8 cellular contexts compared by ENCODE assay signal in the genomic region with DNA sequence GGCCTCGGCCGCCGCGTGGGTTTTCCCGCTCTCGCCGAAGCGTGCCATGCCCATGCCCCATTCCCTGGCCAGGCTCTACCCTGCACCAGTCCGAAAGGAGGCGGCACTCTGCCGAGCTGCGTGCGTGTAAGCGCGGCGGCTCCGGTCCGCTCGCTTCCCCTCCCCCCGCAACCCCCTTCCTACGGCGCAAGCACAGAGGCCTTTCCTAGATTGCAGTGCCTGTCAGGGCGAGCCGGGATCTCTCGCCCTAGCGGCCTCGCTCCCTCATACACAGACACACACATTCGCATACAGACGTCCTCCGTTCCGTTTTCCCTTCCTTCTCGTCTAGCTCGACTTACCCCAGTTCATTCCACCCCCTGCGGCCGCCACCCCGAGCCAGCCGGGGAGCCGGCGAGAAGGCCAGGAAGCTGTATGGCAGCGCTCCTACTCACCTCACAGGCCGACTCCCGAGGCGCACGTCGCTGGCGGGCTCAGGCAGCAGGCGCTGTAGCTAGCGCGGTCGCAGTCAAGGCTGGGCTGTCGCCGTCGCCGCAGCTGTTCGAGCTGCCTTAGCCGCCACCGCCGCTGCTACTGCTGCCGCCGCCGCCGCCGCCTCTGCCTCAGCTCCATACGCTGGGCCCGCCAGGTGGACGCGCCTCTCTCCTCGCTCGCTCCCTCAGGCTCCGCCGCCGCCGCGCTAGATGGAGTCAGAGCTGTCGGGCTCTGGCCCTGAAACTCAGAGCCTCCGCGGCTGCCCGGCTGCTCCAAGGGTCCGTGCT. TPM values are rescaled to one million over a fixed set of nuclear protein-coding genes. Genes with fewer than 3 reads are reported as not detected.
DNase-seq lines count a peak whose midpoint lies in the region; ATAC-seq and TF ChIP-seq lines count a peak whose summit lies in the region.

No MANE protein-coding gene starts in this region.

- H3K4me3 Mint-ChIP-seq in activated CD8-positive, alpha-beta memory T cell treated with anti-CD3 and anti-CD28 coated beads, Interleukin-2, amount 10 ng/mL, durations not matched to agents 7 days and 5 days = peak overlapping the region; percentile 63
- peak overlapping the region; percentile 81 to 93 (median 89) for H3K4me3 Mint-ChIP-seq in nephron
- peak overlapping the region; percentile 92 for H3K4me3 Mint-ChIP-seq in type B pancreatic cell

- H3K9me3 ChIP-seq in fibroblast of lung (ENCODE audit: control insufficient read depth, insufficient read depth, low read depth, low read length) = no peaks in the 10 kb centered on the region

- H3K4me1 Mint-ChIP-seq in activated CD8-positive, alpha-beta memory T cell treated with anti-CD3 and anti-CD28 coated beads, Interleukin-2, amount 10 ng/mL, durations not matched to agents 7 days and 5 days = peaks cover 10% of the 10 kb centered on the region
- H3K4me1 Mint-ChIP-seq in nephron = no peaks in the 10 kb centered on the region
- H3K4me1 Mint-ChIP-seq in type B pancreatic cell (ENCODE audit: unreplicated experiment) = no peaks in the 10 kb centered on the region

- H3K36me3 Mint-ChIP-seq in activated CD8-positive, alpha-beta memory T cell treated with anti-CD3 and anti-CD28 coated beads, Interleukin-2, amount 10 ng/mL, durations not matched to agents 7 days and 5 days = no peaks in the 10 kb centered on the region
- H3K36me3 Mint-ChIP-seq in nephron (ENCODE audit: low read depth) (no peaks in the 10 kb centered on the region), type B pancreatic cell (no peaks in the 10 kb centered on the region)

- H2AFZ ChIP-seq in fibroblast of lung (ENCODE audit: low read length) = no peak overlapping the region

- POLR2A ChIA-PET in HEK293T (lab: Yijun Ruan, JAX) = no interaction called here

- no peak overlapping the region for H3K27ac Mint-ChIP-seq in activated CD8-positive, alpha-beta memory T cell treated with anti-CD3 and anti-CD28 coated beads, Interleukin-2, amount 10 ng/mL, durations not matched to agents 7 days and 5 days
- H3K27ac Mint-ChIP-seq in nephron (peak overlapping the region; percentile 38 to 72 (median 66)), type B pancreatic cell (no peak overlapping the region)

- H3K9ac ChIP-seq in fibroblast of lung (ENCODE audit: insufficient read depth, low read length) = no peak overlapping the region

- H3K9me3 Mint-ChIP-seq in activated CD8-positive, alpha-beta memory T cell treated with anti-CD3 and anti-CD28 coated beads, Interleukin-2, amount 10 ng/mL, durations not matched to agents 7 days and 5 days (ENCODE audit: low read depth) = no peaks in the 10 kb centered on the region
- peaks cover 10% of the 10 kb centered on the region for H3K9me3 Mint-ChIP-seq in nephron
- no peaks in the 10 kb centered on the region for H3K9me3 Mint-ChIP-seq in type B pancreatic cell

- H3K4me1 ChIP-seq in fibroblast of lung (ENCODE audit: control insufficient read depth, extremely low read depth, insufficient read depth, low read length) = no peaks in the 10 kb centered on the region

- peaks cover 35% of the 10 kb centered on the region for H3K27me3 Mint-ChIP-seq in activated CD8-positive, alpha-beta memory T cell treated with anti-CD3 and anti-CD28 coated beads, Interleukin-2, amount 10 ng/mL, durations not matched to agents 7 days and 5 days
- H3K27me3 Mint-ChIP-seq in nephron (ENCODE audit: low read depth) (peaks cover 60% of the 10 kb centered on the region), type B pancreatic cell (peaks cover 43% of the 10 kb centered on the region)

- no peaks in the 10 kb centered on the region for H3K36me3 ChIP-seq in fibroblast of lung (ENCODE audit: control insufficient read depth, insufficient read depth, low read length)

- CTCF ChIA-PET in HEK293T (lab: Yijun Ruan, JAX) = no interaction called here
- CTCF ChIA-PET in activated CD8-positive, alpha-beta memory T cell treated with anti-CD3 and anti-CD28 coated beads, Interleukin-2, amount 10 ng/mL, durations not matched to agents 7 days and 5 days (lab: Charles Lee) = no interaction called here

- H4K20me1 ChIP-seq in fibroblast of lung (ENCODE audit: control insufficient read depth, extremely low read depth, insufficient read depth, low read length) = no peaks in the 10 kb centered on the region

- peaks cover 2% of the 10 kb centered on the region for H3K27me3 ChIP-seq in fibroblast of lung (ENCODE audit: control insufficient read depth, insufficient read depth, low read length)

- peak; percentile 72 for ATAC-seq in activated CD8-positive, alpha-beta memory T cell treated with anti-CD3 and anti-CD28 coated beads, Interleukin-2, amount 10 ng/mL, durations not matched to agents 7 days and 5 days

- no peaks in the 10 kb centered on the region for H3K79me2 ChIP-seq in fibroblast of lung (ENCODE audit: control insufficient read depth, insufficient read depth, low read length)

- H3K4me2 ChIP-seq in fibroblast of lung (ENCODE audit: extremely low read depth, insufficient read depth, low read length) = peak overlapping the region; percentile 25

- H3K27ac ChIP-seq in fibroblast of lung (ENCODE audit: insufficient read depth, low read length) = no peak overlapping the region

- peak; percentile 52 for DNase-seq in HEK293T (ENCODE audit: extremely low spot score)
- DNase-seq in NCI-H1694 (lab: John Stamatoyannopoulos, UW) = peak; percentile 30
- peak; percentile 41 for DNase-seq in activated CD8-positive, alpha-beta memory T cell treated with anti-CD3 and anti-CD28 coated beads, Interleukin-2, amount 10 ng/mL, durations not matched to agents 7 days and 5 days
- DNase-seq in fibroblast of lung (ENCODE audit: low read depth in 2 of 2) = peak; percentile 0 to 7
- peak; percentile 67 for DNase-seq in type B pancreatic cell (ENCODE audit: extremely low spot score, unreplicated experiment)
- no peak for DNase-seq in SKM-1 (lab: John Stamatoyannopoulos, UW; ENCODE audit: unreplicated experiment)

- H3K4me3 ChIP-seq in GM12875 (ENCODE audit: low read depth, low read length) (peak overlapping the region; percentile 26), fibroblast of lung (replicated peaks in 1 of 4; ENCODE audit: control extremely low read depth in 1 of 4, insufficient read depth in 1 of 4, low read depth in 3 of 4, low read length in 4 of 4) (peak overlapping the region in 1 of 4 experiments; percentile 34)

- 0 out of 2 replicates have a peak, but pooled peaks have one; percentile 2 for TF ChIP-seq CTCF in GM12875 (IDR thresholded peaks at IDR 0.05; ENCODE audit: borderline replicate concordance, insufficient read depth, low read depth, low read length)
- TF ChIP-seq CTCF in fibroblast of lung (conservative IDR thresholded peaks at IDR 0.05 in 1 of 2, IDR thresholded peaks at IDR 0.05 in 1 of 2; ENCODE audit: low read depth in 1 of 2, low read length in 2 of 2) = no peak
- no peak for TF ChIP-seq CTCF in nephron (IDR thresholded peaks at IDR 0.05; ENCODE audit: unreplicated experiment in 3 of 3)
- no peak for TF ChIP-seq CTCF in type B pancreatic cell (conservative IDR thresholded peaks at IDR 0.05)

TF ChIP-seq in HEK293T, 16 proteins besides CTCF, POLR2A, EP300 and RAD21:
- TF ChIP-seq BHLHE40 (IDR thresholded peaks at IDR 0.05; ENCODE audit: borderline replicate concordance) = no peak
- peak; percentile 66 for TF ChIP-seq L3MBTL2 (conservative IDR thresholded peaks at IDR 0.05)

RNA-seq across cellular contexts. Expression of a gene that starts 0.6 kb away (rescaled TPM):
- under 1 TPM; 0.05 to 0.06 TPM for total RNA-seq in activated CD8-positive, alpha-beta memory T cell treated with anti-CD3 and anti-CD28 coated beads, Interleukin-2, amount 10 ng/mL, durations not matched to agents 7 days and 5 days
- total RNA-seq in fibroblast of lung (under 0.01 TPM in 1 of 2 replicates, not detected in the other), type B pancreatic cell (ENCODE audit: low replicate concordance) (1.1 and 1.9 TPM in 2 replicates)
- under 0.01 TPM in 1 of 2 replicates, not detected in the other for polyA plus RNA-seq in fibroblast of lung
- not detected in 2 replicates for polyA plus RNA-seq in fibroblast of lung (2012)
- not detected in 2 replicates for polyA minus RNA-seq in fibroblast of lung (ENCODE audit: low replicate concordance)

Comparison
In these comparisons a context has a peak if more than half of its experiments do, and no peak if none do; other contexts are left out.
1. H3K27ac Mint-ChIP-seq: peak in nephron (3 of 3); none in activated CD8-positive, alpha-beta memory T cell treated with anti-CD3 and anti-CD28 coated beads, Interleukin-2, amount 10 ng/mL, durations not matched to agents 7 days and 5 days (single experiment) and type B pancreatic cell (single experiment).
2. Peak in every context shown above with its lines, with median percentiles within 50 percentile points of each other: H3K4me3 Mint-ChIP-seq.